Comparison of ENCODE assay signal across 25 cellular contexts in the genomic region with DNA sequence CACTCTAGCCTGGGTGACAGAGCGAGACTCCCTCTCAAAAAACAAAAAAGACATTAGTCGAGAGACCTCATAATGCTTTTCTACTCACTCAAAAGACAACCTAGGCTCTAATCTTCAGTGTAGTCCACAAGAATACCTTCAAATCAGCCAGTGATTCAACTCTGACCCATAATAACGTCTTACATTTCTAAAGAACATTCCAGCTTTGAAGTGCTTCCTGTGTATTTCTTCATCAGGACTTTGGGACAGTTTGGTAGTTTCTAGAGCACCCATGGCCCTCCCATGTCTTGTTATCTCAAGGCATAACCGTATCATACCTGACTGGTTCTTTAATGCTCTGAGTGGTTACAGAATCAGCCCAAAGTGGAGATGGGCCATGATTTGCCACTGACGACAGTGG.
A peak's percentile ranks its signal among the peaks of the same experiment; 100 is the strongest.
DNase-seq lines count a peak whose midpoint lies in the region; ATAC-seq, FAIRE-seq and TF ChIP-seq lines count a peak whose summit lies in the region.
"Had no signal": no experiment of that assay in that cellular context is flagged by ENCODE, and none has a peak within 500 bp of the region (broad histone marks: within the 10 kb centered on the region; RNA-seq: fewer than 3 reads in every experiment).

No MANE protein-coding gene starts in this region.

- H2AK9ac ChIP-seq in IMR-90 (replicated peaks; ENCODE audit: low read depth, low read length, poor library complexity) = no peak overlapping the region

- no peaks in the 10 kb centered on the region for H3K9me1 ChIP-seq in IMR-90 (ENCODE audit: insufficient read depth, low read length)

- BruUV-seq in IMR-90 (replicated peaks; lab: Mats Ljungman, UMichigan) = no TSS peak

- no peak for TF ChIP-seq CTCF in IMR-90 (conservative IDR thresholded peaks at IDR 0.05; ENCODE audit: low read depth, low read length)
- no peak for TF ChIP-seq CTCF in bronchial epithelial cell (IDR thresholded peaks at IDR 0.05; ENCODE audit: insufficient read depth, low read length, severe bottlenecking)
- TF ChIP-seq CTCF in smooth muscle cell (IDR thresholded peaks at IDR 0.05; ENCODE audit: borderline replicate concordance, insufficient read depth, poor library complexity, severe bottlenecking) = no peak
- no peak for TF ChIP-seq CTCF in spleen (IDR thresholded peaks at IDR 0.05 in 8 of 11, conservative IDR thresholded peaks at IDR 0.05 in 3 of 11)

- H3K18ac ChIP-seq in IMR-90 (ENCODE audit: low read depth, low read length) = no peak overlapping the region; the same call in 1 of the 2 replicates

- no peak overlapping the region for H4K8ac ChIP-seq in IMR-90 (ENCODE audit: low read depth in 2 of 2, low read length in 2 of 2)

- POLR2A ChIA-PET in IMR-90 (lab: Charles Lee; ENCODE audit: unreplicated experiment) = no interaction called here
- POLR2A ChIA-PET in activated CD4-positive, alpha-beta T cell treated with anti-CD3 and anti-CD28 coated beads for 36 hours (lab: Charles Lee) = no interaction called here

- H3K4me1 ChIP-seq in IMR-90 (ENCODE audit: control insufficient read depth, insufficient read depth, low read length) = no peaks in the 10 kb centered on the region; the same call in 1 of the 2 replicates
- no peaks in the 10 kb centered on the region for H3K4me1 ChIP-seq in smooth muscle cell (ENCODE audit: low read depth)
- no peaks in the 10 kb centered on the region for H3K4me1 ChIP-seq in spleen

- DNase-seq in IMR-90 (peak; percentile 39), bronchial epithelial cell (ENCODE audit: low read depth) (peak; percentile 47), kidney glomerular epithelial cell (lab: John Stamatoyannopoulos, UW) (peak; percentile 44), smooth muscle cell (lab: John Stamatoyannopoulos, UW; ENCODE audit: unreplicated experiment) (no peak), spleen (no peak)
- no peak for DNase-seq in activated CD4-positive, alpha-beta T cell treated with anti-CD3 and anti-CD28 coated beads for 36 hours
- no peak for DNase-seq in stimulated activated CD4-positive, alpha-beta T cell treated with anti-CD3 and anti-CD28 coated beads, Interleukin-4, amount 100 ng/mL, for 4 hours
- DNase-seq: activated CD4-positive, alpha-beta T cell treated with anti-CD3 and anti-CD28 coated beads, Interleukin-2, amount 50 U/mL, for 4 hours; activated CD8-positive, alpha-beta memory T cell treated with anti-CD3 and anti-CD28 coated beads, Interleukin-2, amount 50 U/mL, for 4 hours; CD4-positive, alpha-beta memory T cell; DMS153; heart left ventricle; left ventricle myocardium superior; MG63; NCI-H1436; NCI-H2171; NCI-H526; stimulated activated naive CD4-positive, alpha-beta T cell treated with Interleukin-2 at 50 U/mL for 16 hours had no signal

- H3K27ac ChIP-seq in IMR-90 (ENCODE audit: insufficient read depth, low read length) (no peak overlapping the region), smooth muscle cell (ENCODE audit: low read depth) (no peak overlapping the region), spleen (no peak overlapping the region)
- H3K27ac ChIP-seq: coronary artery, heart left ventricle, skin epidermis had no signal

- H3K23ac ChIP-seq in IMR-90 (ENCODE audit: low read depth, low read length) = no peak overlapping the region

- no peaks in the 10 kb centered on the region for H3K4me1 Mint-ChIP-seq in activated CD4-positive, alpha-beta T cell treated with anti-CD3 and anti-CD28 coated beads for 36 hours
- H3K4me1 Mint-ChIP-seq: activated T-helper 17 cell treated with anti-CD3 and anti-CD28 coated beads, Interleukin-2, amount 50 U/mL, for 72 hours; CD4-positive, alpha-beta memory T cell; IgD-negative memory B cell had no signal

- H3K36me3 Mint-ChIP-seq in activated CD4-positive, alpha-beta T cell treated with anti-CD3 and anti-CD28 coated beads for 36 hours (ENCODE audit: low read depth) = no peaks in the 10 kb centered on the region
- H3K36me3 Mint-ChIP-seq: activated naive CD8-positive, alpha-beta T cell; CD4-positive, alpha-beta memory T cell had no signal

- H4K20me1 ChIP-seq in IMR-90 (ENCODE audit: insufficient read depth, low read length) (no peaks in the 10 kb centered on the region), smooth muscle cell (ENCODE audit: low read depth) (no peaks in the 10 kb centered on the region)

- no peak for FAIRE-seq in bronchial epithelial cell (lab: Jason Lieb, UNC)
- FAIRE-seq: GM12878 had no signal

- 93% methylated on average over 2 of the region's 5 CpGs; no CpG with 5 or more reads in 1 of the 2 experiments for WGBS in IMR-90 (ENCODE audit: extremely low coverage in 2 of 2, insufficient read length in 1 of 2), 2 experiments
- 63% methylated on average over 5 of the region's 5 CpGs for WGBS in smooth muscle cell (ENCODE audit: low lambda C conversion rate)
- 71 to 85% (median 78%) methylated on average over 5 of the region's 5 CpGs for WGBS in spleen, 5 donors

- H2BK120ac ChIP-seq in IMR-90 (ENCODE audit: low read depth, low read length) = no peak overlapping the region

- no peak overlapping the region for H3K4ac ChIP-seq in IMR-90 (ENCODE audit: low read depth, low read length)

- dilution Hi-C loops in IMR-90 (cut with HindIII; ENCODE audit: low sequenced_read_pairs, unreplicated experiment) = no loop called here

- no peak for TF ChIP-seq RAD21 in IMR-90 (IDR thresholded peaks at IDR 0.05; ENCODE audit: low read length)

- no peak overlapping the region for H3K27ac Mint-ChIP-seq in activated CD4-positive, alpha-beta T cell treated with anti-CD3 and anti-CD28 coated beads for 36 hours
- H3K27ac Mint-ChIP-seq: activated naive CD8-positive, alpha-beta T cell; activated T-helper 17 cell treated with anti-CD3 and anti-CD28 coated beads, Interleukin-2, amount 50 U/mL, for 72 hours; CD4-positive, alpha-beta memory T cell; IgD-negative memory B cell had no signal

- intact Hi-C loops in IMR-90 (cut with micrococcal nuclease) (no loop called here), spleen (cut with DNase I; ENCODE audit: low total_unique reads) (no loop called here)
- intact Hi-C loops in activated CD4-positive, alpha-beta T cell treated with anti-CD3 and anti-CD28 coated beads for 36 hours (cut with DNase I, micrococcal nuclease) = no loop called here

- CTCF ChIA-PET in IMR-90 (lab: Yijun Ruan, JAX) = no interaction called here
- CTCF ChIA-PET in activated CD4-positive, alpha-beta T cell treated with anti-CD3 and anti-CD28 coated beads for 36 hours (lab: Charles Lee) = no interaction called here

- no peaks in the 10 kb centered on the region for H3K79me1 ChIP-seq in IMR-90 (ENCODE audit: low read depth in 1 of 2, low read length in 2 of 2)

- no peaks in the 10 kb centered on the region for H3F3A ChIP-seq in smooth muscle cell (ENCODE audit: low read depth)

- no peak overlapping the region for H2BK5ac ChIP-seq in IMR-90 (ENCODE audit: low read depth, low read length, poor library complexity, severe bottlenecking)

- no peak overlapping the region for H2AK5ac ChIP-seq in IMR-90 (ENCODE audit: low read depth, low read length)

- H3K4me2 ChIP-seq in IMR-90 (ENCODE audit: low read depth, low read length) = no peak overlapping the region
- no peak overlapping the region for H3K4me2 ChIP-seq in smooth muscle cell

- TF ChIP-seq POLR2A in IMR-90 (IDR thresholded peaks at IDR 0.05; ENCODE audit: low read depth, low read length) (no peak), spleen (IDR thresholded peaks at IDR 0.05) (no peak)

- H2AFZ ChIP-seq in IMR-90 (replicated peaks; ENCODE audit: low read length, poor library complexity) (no peak overlapping the region), smooth muscle cell (ENCODE audit: low read depth) (peak overlapping the region; percentile 69)

- H3K4me3 Mint-ChIP-seq in activated CD4-positive, alpha-beta T cell treated with anti-CD3 and anti-CD28 coated beads for 36 hours = no peak overlapping the region
- H3K4me3 Mint-ChIP-seq: activated naive CD8-positive, alpha-beta T cell; activated T-helper 17 cell treated with anti-CD3 and anti-CD28 coated beads, Interleukin-2, amount 50 U/mL, for 72 hours; CD4-positive, alpha-beta memory T cell; IgD-negative memory B cell had no signal

- no peaks in the 10 kb centered on the region for H3K36me3 ChIP-seq in IMR-90 (ENCODE audit: control insufficient read depth, insufficient read depth, low read length)
- H3K36me3 ChIP-seq in bronchial epithelial cell (ENCODE audit: control insufficient read depth, insufficient read depth, low read length) = no peaks in the 10 kb centered on the region
- H3K36me3 ChIP-seq in smooth muscle cell (ENCODE audit: low read depth) = no peaks in the 10 kb centered on the region
- no peaks in the 10 kb centered on the region for H3K36me3 ChIP-seq in spleen
- H3K36me3 ChIP-seq: heart left ventricle, MG63 had no signal

- no peak overlapping the region for H4K91ac ChIP-seq in IMR-90 (ENCODE audit: insufficient read depth, low read depth, low read length)

- H2BK15ac ChIP-seq in IMR-90 (ENCODE audit: low read depth, low read length) = no peak overlapping the region

- H3K14ac ChIP-seq in IMR-90 (replicated peaks; ENCODE audit: low read depth, low read length) = no peak overlapping the region

- no peak overlapping the region for H4K5ac ChIP-seq in IMR-90 (ENCODE audit: low read depth, low read length)

- no peak overlapping the region for H3K56ac ChIP-seq in IMR-90 (ENCODE audit: extremely low read depth, insufficient read depth, low read length)

- H3K9me3 Mint-ChIP-seq in activated CD4-positive, alpha-beta T cell treated with anti-CD3 and anti-CD28 coated beads for 36 hours (ENCODE audit: low read depth) = no peaks in the 10 kb centered on the region
- H3K9me3 Mint-ChIP-seq: activated T-helper 17 cell treated with anti-CD3 and anti-CD28 coated beads, Interleukin-2, amount 50 U/mL, for 72 hours; CD4-positive, alpha-beta memory T cell; IgD-negative memory B cell had no signal

- H3K27me3 Mint-ChIP-seq in activated CD4-positive, alpha-beta T cell treated with anti-CD3 and anti-CD28 coated beads for 36 hours = no peaks in the 10 kb centered on the region
- H3K27me3 Mint-ChIP-seq: activated T-helper 17 cell treated with anti-CD3 and anti-CD28 coated beads, Interleukin-2, amount 50 U/mL, for 72 hours; IgD-negative memory B cell had no signal

- H3K9me3 ChIP-seq in IMR-90 (ENCODE audit: control insufficient read depth, insufficient read depth, low read length) = no peaks in the 10 kb centered on the region
- no peaks in the 10 kb centered on the region for H3K9me3 ChIP-seq in smooth muscle cell (replicated peaks; ENCODE audit: low read depth)
- no peaks in the 10 kb centered on the region for H3K9me3 ChIP-seq in spleen
- H3K9me3 ChIP-seq: heart left ventricle, MG63 had no signal

- no peaks in the 10 kb centered on the region for H3K79me2 ChIP-seq in smooth muscle cell (ENCODE audit: low read depth)

- H3K9ac ChIP-seq in IMR-90 (ENCODE audit: low read depth, low read length) = no peak overlapping the region
- no peak overlapping the region for H3K9ac ChIP-seq in smooth muscle cell (ENCODE audit: low read depth)

- in situ Hi-C loops in IMR-90 (cut with MboI; ENCODE audit: low sequenced_read_pairs) = no loop called here

- no peak overlapping the region for H2BK20ac ChIP-seq in IMR-90 (ENCODE audit: low read depth, low read length)

- ATAC-seq in IMR-90 (ENCODE audit: low read depth) (no peak), HG02970 (IDR thresholded peaks at IDR 0.05; ENCODE audit: low FRiP score, unreplicated experiment) (no peak)
- no peak for ATAC-seq in activated CD4-positive, alpha-beta T cell treated with anti-CD3 and anti-CD28 coated beads for 36 hours
- ATAC-seq: activated T-helper 17 cell treated with anti-CD3 and anti-CD28 coated beads, Interleukin-2, amount 50 U/mL, for 72 hours; GM12878; heart left ventricle; left ventricle myocardium superior had no signal

- no peak overlapping the region for H3K4me3 ChIP-seq in IMR-90 (ENCODE audit: insufficient read depth, low read depth, low read length)
- H3K4me3 ChIP-seq in bronchial epithelial cell (ENCODE audit: low read depth, low read length) = no peak overlapping the region
- H3K4me3 ChIP-seq in smooth muscle cell = no peak overlapping the region
- H3K4me3 ChIP-seq in spleen = no peak overlapping the region
- H3K4me3 ChIP-seq: coronary artery, GM12878, heart left ventricle, MG63, skin epidermis had no signal

- H3K27me3 ChIP-seq in IMR-90 (ENCODE audit: control insufficient read depth, insufficient read depth, low read length) = no peaks in the 10 kb centered on the region
- no peaks in the 10 kb centered on the region for H3K27me3 ChIP-seq in bronchial epithelial cell (ENCODE audit: control insufficient read depth, insufficient read depth, low read length)
- no peaks in the 10 kb centered on the region for H3K27me3 ChIP-seq in smooth muscle cell (ENCODE audit: low read depth)
- H3K27me3 ChIP-seq in spleen (replicated peaks in 1 of 7) = no peaks in the 10 kb centered on the region
- H3K27me3 ChIP-seq: heart left ventricle, MG63 had no signal

Comparison
In these comparisons a context has a peak if more than half of its experiments do, and no peak if none do; other contexts are left out.
1. DNase-seq: peak in IMR-90 (single experiment), bronchial epithelial cell (single experiment) and kidney glomerular epithelial cell (single experiment); none in smooth muscle cell (single experiment), activated CD4-positive, alpha-beta T cell treated with anti-CD3 and anti-CD28 coated beads for 36 hours (single experiment), stimulated activated CD4-positive, alpha-beta T cell treated with anti-CD3 and anti-CD28 coated beads, Interleukin-4, amount 100 ng/mL, for 4 hours (0 of 2) and spleen (single experiment).